In genomic region chr10:132384618-132385510, GRCh38 we compare ENCODE assay signal across 12 cellular contexts. TPM values are rescaled to one million over a fixed set of nuclear protein-coding genes. Genes with fewer than 3 reads are reported as not detected.
DNase-seq lines count a peak whose midpoint lies in the region; ATAC-seq, FAIRE-seq and TF ChIP-seq lines count a peak whose summit lies in the region.
"Had no signal": no experiment of that assay in that cellular context is flagged by ENCODE, and none has a peak within 500 bp of the region (broad histone marks: within the 10 kb centered on the region; RNA-seq: fewer than 3 reads in every experiment).

No MANE protein-coding gene starts in this region.

- H3K36me3 Mint-ChIP-seq in CD14-positive monocyte (no peaks in the 10 kb centered on the region), GM23338 (ENCODE audit: low read depth) (no peaks in the 10 kb centered on the region), neural crest cell (ENCODE audit: low read depth) (peaks cover 2% of the 10 kb centered on the region)

- H3K4me2 ChIP-seq in GM23338, result no peak overlapping the region

- H3K4me3 Mint-ChIP-seq in CD14-positive monocyte (peak overlapping the region in 1 of 2 donors; percentile 69), GM23338 (no peak overlapping the region; the same call in 2 of the 3 replicates), neural crest cell (peak overlapping the region; percentile 28)

- H3K9me2 ChIP-seq in GM23338 (ENCODE audit: insufficient read depth), result no peaks in the 10 kb centered on the region

- ATAC-seq in GM23338, result no peak

- H3K9me3 Mint-ChIP-seq in CD14-positive monocyte (peaks cover 0 to 1% (median 0%) of the 10 kb centered on the region in 7 donors), GM23338 (no peaks in the 10 kb centered on the region), neural crest cell (no peaks in the 10 kb centered on the region)

- H3K4me3 ChIP-seq in GM23338, result no peak overlapping the region
- no peak overlapping the region for H3K4me3 ChIP-seq in bronchial epithelial cell (ENCODE audit: low read depth, low read length)
- no peak overlapping the region for H3K4me3 ChIP-seq in BE2C (ENCODE audit: low read depth, low read length)
- H3K4me3 ChIP-seq: thoracic aorta had no signal

- TF ChIP-seq CTCF in CD14-positive monocyte (IDR thresholded peaks at IDR 0.05), result no peak
- no peak for TF ChIP-seq CTCF in GM23338 (conservative IDR thresholded peaks at IDR 0.05; ENCODE audit: low read depth in 2 of 2)
- no peak for TF ChIP-seq CTCF in bronchial epithelial cell (IDR thresholded peaks at IDR 0.05; ENCODE audit: insufficient read depth, low read length, severe bottlenecking)
- no peak for TF ChIP-seq CTCF in neural crest cell (conservative IDR thresholded peaks at IDR 0.05)
- TF ChIP-seq CTCF in BE2C (IDR thresholded peaks at IDR 0.05; ENCODE audit: low read depth, low read length), result no peak

- peaks cover 0 to 15% (median 3%) of the 10 kb centered on the region in 3 donors for H3K27me3 Mint-ChIP-seq in CD14-positive monocyte (ENCODE audit: low read depth in 3 of 3)
- peaks cover 10% of the 10 kb centered on the region for H3K27me3 Mint-ChIP-seq in GM23338 (ENCODE audit: insufficient read depth, low read depth, poor library complexity)
- H3K27me3 Mint-ChIP-seq in neural crest cell (ENCODE audit: low read depth), result no peaks in the 10 kb centered on the region

- H3F3A ChIP-seq in GM23338 (replicated peaks; ENCODE audit: low read depth), result no peaks in the 10 kb centered on the region

- peak; percentile 38 for DNase-seq in CD14-positive monocyte (ENCODE audit: low spot score)
- no peak for DNase-seq in GM23338 (ENCODE audit: low spot score)
- DNase-seq in bronchial epithelial cell (ENCODE audit: low read depth), result peak; percentile 22
- DNase-seq in neural crest cell (ENCODE audit: low read depth, low spot score), result no peak
- DNase-seq in BE2C, result no peak
- no peak for DNase-seq in cerebellar nuclear complex (lab: John Stamatoyannopoulos, UW)
- DNase-seq in H4 (ENCODE audit: low spot score), result no peak
- DNase-seq: activated CD4-positive, alpha-beta T cell treated with anti-CD3 and anti-CD28 coated beads, Interleukin-2, amount 50 U/mL, for 48 hours; foreskin fibroblast; NCI-H1417 treated with DMSO at 0.1 percent for 48 hours; NCI-H510A treated with DMSO at 0.1 percent for 48 hours had no signal

- H3K27ac ChIP-seq in GM23338 (ENCODE audit: low read depth), result no peak overlapping the region
- H3K27ac ChIP-seq: thoracic aorta had no signal

- H2AFZ ChIP-seq in GM23338, result no peak overlapping the region

- H3K4me1 ChIP-seq in GM23338 (ENCODE audit: insufficient read depth), result peaks cover 9% of the 10 kb centered on the region; the same call in 1 of the 2 replicates
- H3K4me1 ChIP-seq in BE2C, result no peaks in the 10 kb centered on the region

- peak overlapping the region in 5 of 7 donors; percentile 10 to 63 (median 38) for H3K27ac Mint-ChIP-seq in CD14-positive monocyte
- H3K27ac Mint-ChIP-seq in GM23338, result no peak overlapping the region
- no peak overlapping the region for H3K27ac Mint-ChIP-seq in neural crest cell (ENCODE audit: unreplicated experiment)

- intact Hi-C loops in CD14-positive monocyte (cut with micrococcal nuclease), result loop anchor here in 1 of 2 donors (5.0 to 10.0 kb wide), 2 partner anchors 150 to 252 kb away; partner anchors contain the start of gene INPP5A

- no peaks in the 10 kb centered on the region for H4K20me1 ChIP-seq in GM23338 (replicated peaks; ENCODE audit: insufficient read depth)

- FAIRE-seq in bronchial epithelial cell (lab: Jason Lieb, UNC), result peak; percentile 13

- H3K9me3 ChIP-seq in BE2C, result no peaks in the 10 kb centered on the region
- H3K9me3 ChIP-seq: thoracic aorta had no signal

- H3K36me3 ChIP-seq in GM23338 (ENCODE audit: insufficient read depth), result no peaks in the 10 kb centered on the region
- no peaks in the 10 kb centered on the region for H3K36me3 ChIP-seq in bronchial epithelial cell (ENCODE audit: control insufficient read depth, insufficient read depth, low read length)
- no peaks in the 10 kb centered on the region for H3K36me3 ChIP-seq in BE2C
- H3K36me3 ChIP-seq: thoracic aorta had no signal

- no peaks in the 10 kb centered on the region for H3K79me2 ChIP-seq in GM23338 (replicated peaks; ENCODE audit: insufficient read depth)

- no peaks in the 10 kb centered on the region for H3K27me3 ChIP-seq in GM23338 (ENCODE audit: insufficient read depth)
- H3K27me3 ChIP-seq in bronchial epithelial cell (ENCODE audit: control insufficient read depth, insufficient read depth, low read length), result no peaks in the 10 kb centered on the region
- H3K27me3 ChIP-seq in BE2C, result no peaks in the 10 kb centered on the region

- peaks cover 55% of the 10 kb centered on the region for H3K4me1 Mint-ChIP-seq in CD14-positive monocyte
- peaks cover 17% of the 10 kb centered on the region for H3K4me1 Mint-ChIP-seq in GM23338
- peaks cover 25% of the 10 kb centered on the region for H3K4me1 Mint-ChIP-seq in neural crest cell

TF ChIP-seq in GM23338, 12 proteins besides CTCF, POLR2A, EP300 and RAD21:
- TF ChIP-seq ZNF331 (CRISPR knock-in tag; IDR thresholded peaks at IDR 0.05; ENCODE audit: low read depth) (peak; percentile 49), JUNB (IDR thresholded peaks at IDR 0.05; ENCODE audit: unreplicated experiment) (no peak)

RNA-seq across cellular contexts. Expression of gene PWWP2B, which starts 12.1 kb away (rescaled TPM):
- polyA plus RNA-seq in CD14-positive monocyte (1 to 10 TPM; 2.4 to 2.7 TPM), GM23338 (2016; fragmentation: Nextera tagmentation; extraction: Ambion mirVana) (2.2 and 2.3 TPM in 2 replicates)
- total RNA-seq in GM23338 (2014; rRNA removed; shearing (Covaris generic)), result 8.6 and 12.8 TPM in 2 replicates
- total RNA-seq in bronchial epithelial cell (39.4 and 40.0 TPM in 2 replicates), neural crest cell (14.2 and 15.3 TPM in 2 replicates)
- polyA plus RNA-seq in BE2C (2012; ENCODE audit: insufficient read depth, insufficient read length, low read depth), result 52.5 TPM
- total RNA-seq in H4 (2014; rRNA removed; shearing (Covaris generic)), result 2.2 and 6.2 TPM in 2 replicates

RNA-seq across cellular contexts. Expression of gene LRRC27, which starts 52.9 kb away (rescaled TPM):
- polyA plus RNA-seq in CD14-positive monocyte (1 to 10 TPM; 3.6 TPM), GM23338 (2016; fragmentation: Nextera tagmentation; extraction: Ambion mirVana) (2.2 and 2.9 TPM in 2 replicates)
- 3.1 and 3.5 TPM in 2 replicates for total RNA-seq in GM23338 (2014; rRNA removed; shearing (Covaris generic))
- total RNA-seq in bronchial epithelial cell (4.7 and 6.9 TPM in 2 replicates), neural crest cell (18.3 and 21.9 TPM in 2 replicates)
- polyA plus RNA-seq in BE2C (2012; ENCODE audit: insufficient read depth, insufficient read length, low read depth), result 5.0 TPM
- 4.7 and 7.9 TPM in 2 replicates for total RNA-seq in H4 (2014; rRNA removed; shearing (Covaris generic))

Comparison
In these comparisons a context has a peak if more than half of its experiments do, and no peak if none do; other contexts are left out.
1. DNase-seq: peak in CD14-positive monocyte (single experiment) and bronchial epithelial cell (single experiment); none in GM23338 (single experiment), neural crest cell (single experiment), BE2C (single experiment), cerebellar nuclear complex (0 of 2) and H4 (single experiment).
2. H3K27ac Mint-ChIP-seq: peak in CD14-positive monocyte (5 of 7); none in GM23338 (single experiment) and neural crest cell (single experiment).